Comparison of ENCODE assay signal across 8 cellular contexts in the genomic region with DNA sequence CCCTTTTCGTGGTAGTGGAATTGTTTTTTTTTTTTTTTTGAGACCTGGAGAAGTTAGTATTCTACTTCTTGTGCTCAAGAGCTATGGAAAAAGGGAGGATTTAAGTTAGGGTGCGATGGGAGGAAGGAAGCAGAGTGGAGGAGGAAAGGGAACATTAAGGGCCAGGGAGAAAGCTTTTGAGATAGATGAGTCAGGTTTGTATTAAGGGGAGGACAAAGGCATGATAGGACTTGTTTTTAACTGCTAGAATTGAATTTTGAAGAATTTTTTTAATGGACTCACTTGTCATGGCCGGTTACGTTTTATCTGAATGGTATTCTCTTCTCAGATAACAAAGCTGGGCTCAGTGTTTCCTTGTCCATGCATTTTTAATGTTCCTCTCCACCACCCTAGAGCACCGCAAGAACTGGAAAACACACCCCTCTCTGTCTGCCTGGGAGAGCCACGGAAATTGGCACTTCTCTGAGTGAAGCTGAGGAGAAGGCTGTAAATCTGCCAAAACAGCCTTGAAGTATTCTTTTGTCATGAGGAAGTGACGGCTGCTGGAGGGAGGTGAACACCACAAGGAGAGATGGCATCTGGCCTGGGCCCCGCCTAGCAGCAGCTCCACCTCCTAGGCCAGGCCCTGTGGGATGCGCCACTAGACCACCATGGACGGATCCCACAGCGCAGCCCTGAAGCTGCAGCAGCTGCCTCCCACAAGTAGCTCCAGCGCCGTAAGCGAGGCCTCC. TPM values are rescaled to one million over a fixed set of nuclear protein-coding genes. Genes with fewer than 3 reads are reported as not detected.
DNase-seq lines count a peak whose midpoint lies in the region; TF ChIP-seq lines count a peak whose summit lies in the region.

No MANE protein-coding gene starts in this region.

- H4K91ac ChIP-seq in neuronal stem cell (ENCODE audit: low read depth, low read length, poor library complexity) = no peak overlapping the region

- no peaks in the 10 kb centered on the region for H3K27me3 ChIP-seq in stomach
- peaks cover 0 to 23% (median 2%) of the 10 kb centered on the region in 3 experiments for H3K27me3 ChIP-seq in neuronal stem cell (ENCODE audit: control insufficient read depth in 3 of 3, insufficient read depth in 3 of 3, low read depth in 1 of 3, low read length in 3 of 3)

- H3K36me3 ChIP-seq in stomach (peaks cover 10 to 46% (median 42%) of the 10 kb centered on the region in 4 donors), neuronal stem cell (replicated peaks in 1 of 2; ENCODE audit: control insufficient read depth in 2 of 2, insufficient read depth in 2 of 2, low read length in 2 of 2) (no peaks in the 10 kb centered on the region)

- H3K4me3 ChIP-seq in fibroblast of pulmonary artery (replicated peaks; ENCODE audit: low read depth, low read length) (no peak overlapping the region), stomach (no peak overlapping the region), neuronal stem cell (ENCODE audit: low read length in 2 of 2) (no peak overlapping the region)

- no peak overlapping the region for H2AFZ ChIP-seq in neuronal stem cell (ENCODE audit: low read length)

- H2AK5ac ChIP-seq in neuronal stem cell (ENCODE audit: low read depth, low read length) = no peak overlapping the region

- no peak overlapping the region for H2BK15ac ChIP-seq in neuronal stem cell (ENCODE audit: low read length)

- peak; percentile 44 to 98 (median 84) for DNase-seq in NCI-H1417 (lab: John Stamatoyannopoulos, UW)
- DNase-seq in NCI-H1417 treated with DMSO at 0.1 percent for 48 hours (lab: John Stamatoyannopoulos, UW) = no peak
- peak; percentile 11 for DNase-seq in OCI-M2 (lab: John Stamatoyannopoulos, UW; ENCODE audit: unreplicated experiment)
- peak; percentile 82 for DNase-seq in fibroblast of pulmonary artery (ENCODE audit: low read depth)
- DNase-seq in stomach = peak; percentile 55
- DNase-seq in mesenteric fat pad (ENCODE audit: low spot score) = no peak
- no peak for DNase-seq in activated CD8-positive, alpha-beta memory T cell treated with anti-CD3 and anti-CD28 coated beads, Interleukin-2, amount 50 U/mL, for 48 hours
- DNase-seq in neuronal stem cell (ENCODE audit: low spot score) = no peak

- H2BK12ac ChIP-seq in neuronal stem cell (ENCODE audit: low read length) = no peak overlapping the region

- H3K23ac ChIP-seq in neuronal stem cell (ENCODE audit: low read depth, low read length, poor library complexity) = no peak overlapping the region

- H3K4me1 ChIP-seq in stomach (peaks cover 26 to 46% (median 36%) of the 10 kb centered on the region in 4 donors), neuronal stem cell (ENCODE audit: control insufficient read depth in 2 of 2, insufficient read depth in 1 of 2, low read depth in 1 of 2, low read length in 2 of 2) (peaks cover 0 to 5% of the 10 kb centered on the region in 2 donors)

- H3K4me2 ChIP-seq in neuronal stem cell (ENCODE audit: insufficient read depth, low read length, poor library complexity, severe bottlenecking) = no peak overlapping the region

- H3K79me1 ChIP-seq in neuronal stem cell (ENCODE audit: low read depth, low read length) = no peaks in the 10 kb centered on the region

- no peak overlapping the region for H3K14ac ChIP-seq in neuronal stem cell (ENCODE audit: low read length)

- no peak for TF ChIP-seq POLR2A in stomach (IDR thresholded peaks at IDR 0.05)

- no peak overlapping the region for H3K4ac ChIP-seq in neuronal stem cell (ENCODE audit: low read length)

- no peak overlapping the region for H2BK5ac ChIP-seq in neuronal stem cell (ENCODE audit: low read length)

- no peak overlapping the region for H2BK120ac ChIP-seq in neuronal stem cell (ENCODE audit: low read depth, low read length)

- H4K8ac ChIP-seq in neuronal stem cell (ENCODE audit: low read depth, low read length) = no peak overlapping the region

- H3K18ac ChIP-seq in neuronal stem cell (ENCODE audit: low read length) = no peak overlapping the region

- WGBS in stomach, 5 donors = 48 to 55% (median 53%) methylated on average over 14 of the region's 14 CpGs
- 100% methylated on average over 1 of the region's 14 CpGs; no CpG with 5 or more reads in 1 of the 2 donors for WGBS in neuronal stem cell (ENCODE audit: extremely low coverage in 2 of 2, insufficient read length in 2 of 2, insufficient replicate concordance in 1 of 2), 2 donors

- H3K9me3 ChIP-seq in stomach (no peaks in the 10 kb centered on the region), neuronal stem cell (replicated peaks in 1 of 2; ENCODE audit: control insufficient read depth in 2 of 2, insufficient read depth in 1 of 2, low read depth in 1 of 2, low read length in 2 of 2) (no peaks in the 10 kb centered on the region)

- H3K27ac ChIP-seq in stomach (peak overlapping the region in 2 of 5 donors; percentile 24 to 42), neuronal stem cell (replicated peaks; ENCODE audit: low read length) (no peak overlapping the region)

- intact Hi-C loops in stomach (cut with DNase I; ENCODE audit: low total_unique reads) = no loop called here

- no peak overlapping the region for H3K9ac ChIP-seq in neuronal stem cell (ENCODE audit: low read depth, low read length, poor library complexity)

- TF ChIP-seq CTCF in fibroblast of pulmonary artery (IDR thresholded peaks at IDR 0.05; ENCODE audit: low read length, missing control alignments) (no peak), stomach (IDR thresholded peaks at IDR 0.05) (no peak)

- no peak for TF ChIP-seq EP300 in stomach (IDR thresholded peaks at IDR 0.05)

RNA-seq across cellular contexts. Expression of a gene that starts 3.5 kb away (rescaled TPM):
- 100 to 1,000 TPM in 1 of 5 donors, 10 to 100 TPM in 3, 1 to 10 TPM in 1; 3.5 to 122 (median 33.0) TPM for total RNA-seq in stomach
- polyA plus RNA-seq in stomach = 1 to 10 TPM; 3.2 to 7.5 (median 7.1) TPM
- total RNA-seq in mesenteric fat pad = 9.6 TPM
- 6.6 TPM for polyA plus RNA-seq in neuronal stem cell (2013, experiment 1 of 2)
- polyA plus RNA-seq in neuronal stem cell (2013, experiment 2 of 2) = 6.5 TPM

RNA-seq across cellular contexts. Expression of a gene that starts 5.5 kb away (rescaled TPM):
- 10 to 100 TPM in 1 of 5 donors, 1 to 10 TPM in 2, under 1 TPM in 1, not detected in 1; 0.45 to 51.0 (median 6.6) TPM for total RNA-seq in stomach
- polyA plus RNA-seq in stomach = 1 to 10 TPM; 3.2 to 5.2 (median 3.7) TPM
- total RNA-seq in mesenteric fat pad = 7.5 TPM
- 12.5 TPM for polyA plus RNA-seq in neuronal stem cell (2013, experiment 1 of 2)
- polyA plus RNA-seq in neuronal stem cell (2013, experiment 2 of 2) = 12.2 TPM

Comparison
In these comparisons a context has a peak if more than half of its experiments do, and no peak if none do; other contexts are left out.
1. DNase-seq: peak in NCI-H1417 (3 of 3), OCI-M2 (single experiment), fibroblast of pulmonary artery (single experiment) and stomach (single experiment); none in NCI-H1417 treated with DMSO at 0.1 percent for 48 hours (single experiment), mesenteric fat pad (single experiment), activated CD8-positive, alpha-beta memory T cell treated with anti-CD3 and anti-CD28 coated beads, Interleukin-2, amount 50 U/mL, for 48 hours (single experiment) and neuronal stem cell (single experiment).